In genomic region chr20:32972181-32973076, GRCh38 we compare ENCODE assay signal across 11 cellular contexts. TPM values are rescaled to one million over a fixed set of nuclear protein-coding genes. Genes with fewer than 3 reads are reported as not detected.
DNase-seq lines count a peak whose midpoint lies in the region; ATAC-seq, FAIRE-seq and TF ChIP-seq lines count a peak whose summit lies in the region.
"Had no signal": no experiment of that assay in that cellular context is flagged by ENCODE, and none has a peak within 500 bp of the region (broad histone marks: within the 10 kb centered on the region; RNA-seq: fewer than 3 reads in every experiment).

No MANE protein-coding gene starts in this region.

- H3K56ac ChIP-seq in H1 (replicated peaks; ENCODE audit: insufficient read length, low read depth, low read length): no peak overlapping the region

- no peaks in the 10 kb centered on the region for H3K79me2 ChIP-seq in H1 (ENCODE audit: control insufficient read depth in 1 of 2, insufficient read depth in 2 of 2, low read length in 2 of 2)

- no peak for TF ChIP-seq EP300 in H1 (IDR thresholded peaks at IDR 0.05; ENCODE audit: borderline replicate concordance in 1 of 2, low read depth in 2 of 2, low read length in 2 of 2)

- H3K4me1 ChIP-seq in H1 (replicated peaks in 1 of 4; ENCODE audit: control insufficient read depth in 3 of 4, insufficient read depth in 4 of 4, low read length in 3 of 4): peaks cover 10 to 25% (median 16%) of the 10 kb centered on the region in 4 experiments

- FAIRE-seq in H1 (lab: Jason Lieb, UNC): no peak
- FAIRE-seq: bronchial epithelial cell had no signal

- peak overlapping the region; percentile 92 for H4K91ac ChIP-seq in H1 (replicated peaks; ENCODE audit: insufficient read length, low read length)

- WGBS in H1 (ENCODE audit: extremely low coverage in 1 of 2, insufficient coverage in 1 of 2, insufficient read length in 1 of 2, insufficient replicate concordance in 2 of 2, low coverage in 1 of 2, low lambda C conversion rate in 2 of 2, missing lambda C conversion rate in 1 of 2), 2 experiments: 85% methylated on average over 13 of the region's 13 CpGs; no CpG with 5 or more reads in 1 of the 2 experiments

- peak overlapping the region; percentile 73 for H3K18ac ChIP-seq in H1 (ENCODE audit: extremely low read depth, low read length)

- H3K23ac ChIP-seq in H1 (ENCODE audit: insufficient read length): no peak overlapping the region

- no peak overlapping the region for H3K4me3 ChIP-seq in HL-60 (replicated peaks; ENCODE audit: insufficient read depth, low read length)
- H3K4me3 ChIP-seq in H1 (ENCODE audit: extremely low read depth in 1 of 4, insufficient read depth in 2 of 4, low read depth in 3 of 4, low read length in 4 of 4): no peak overlapping the region; a peak in 1 of 8 replicates
- H3K4me3 ChIP-seq: thoracic aorta had no signal

- no peaks in the 10 kb centered on the region for H3K27me3 Mint-ChIP-seq in activated CD4-positive, alpha-beta T cell treated with anti-CD3 and anti-CD28 coated beads for 36 hours

- TF ChIP-seq CTCF in HL-60 (IDR thresholded peaks at IDR 0.05; ENCODE audit: insufficient read depth, low read length) (no peak), H1 (IDR thresholded peaks at IDR 0.05; ENCODE audit: control extremely low read depth in 1 of 3, insufficient read depth in 1 of 3, low read depth in 1 of 3, low read length in 3 of 3) (no peak)

- no peak overlapping the region for H3K27ac Mint-ChIP-seq in activated CD4-positive, alpha-beta T cell treated with anti-CD3 and anti-CD28 coated beads for 36 hours

- ATAC-seq in GM19455 (IDR thresholded peaks at IDR 0.05; ENCODE audit: unreplicated experiment): peak; percentile 69
- peak; percentile 70 for ATAC-seq in activated CD4-positive, alpha-beta T cell treated with anti-CD3 and anti-CD28 coated beads for 36 hours

- H2BK12ac ChIP-seq in H1 (ENCODE audit: low read depth, low read length): peak overlapping the region; percentile 91; the same call in 1 of the 2 replicates

- peak overlapping the region; percentile 92 for H3K4ac ChIP-seq in H1 (replicated peaks; ENCODE audit: insufficient read length, low read depth, low read length)

- H2AK5ac ChIP-seq in H1 (ENCODE audit: low read depth, low read length): peak overlapping the region; percentile 20; the same call in 1 of the 2 replicates

- H3K27ac ChIP-seq in HL-60 (replicated peaks) (peak overlapping the region; percentile 89), H1 (ENCODE audit: low read depth, low read length) (no peak overlapping the region)
- H3K27ac ChIP-seq: thoracic aorta had no signal

- intact Hi-C loops in activated CD4-positive, alpha-beta T cell treated with anti-CD3 and anti-CD28 coated beads for 36 hours (cut with DNase I, micrococcal nuclease): loop anchor here in 1 of 2 experiments (1.0 to 5.0 kb wide), 3 partner anchors 27 to 470 kb away; partner anchors contain the start of gene SNTA1

- peak overlapping the region; percentile 4; the same call in 1 of the 2 replicates for H4K8ac ChIP-seq in H1 (ENCODE audit: extremely low read depth, insufficient read depth, low read length)

- peak overlapping the region; percentile 41 for H4K5ac ChIP-seq in H1 (ENCODE audit: insufficient read length, low read depth, low read length)

- H2AFZ ChIP-seq in H1 (ENCODE audit: low read length): 0 out of 2 replicates have a peak overlapping the region, but pooled peaks have one; percentile 82

- TF ChIP-seq RAD21 in H1 (IDR thresholded peaks at IDR 0.05 in 1 of 2, conservative IDR thresholded peaks at IDR 0.05 in 1 of 2; ENCODE audit: low read depth in 2 of 2, low read length in 2 of 2): no peak

- DNase-seq in A172 (ENCODE audit: low spot score) (peak; percentile 53), HL-60 (ENCODE audit: low read depth in 1 of 2, low spot score in 1 of 2) (peak in 1 of 2 experiments; percentile 91), H1 (ENCODE audit: low read depth in 1 of 2, low spot score in 2 of 2) (peak in 1 of 2 experiments; percentile 46), 8988T (no peak), cerebellar cortex (ENCODE audit: low spot score) (no peak)
- DNase-seq in activated CD4-positive, alpha-beta T cell treated with anti-CD3 and anti-CD28 coated beads for 36 hours: peak; percentile 88
- DNase-seq in stimulated activated CD4-positive, alpha-beta T cell treated with anti-CD3 and anti-CD28 coated beads, Interleukin-4, amount 100 ng/mL, for 48 hours (ENCODE audit: low read depth in 2 of 2): peak; percentile 63 to 66

- no peak for TF ChIP-seq POLR2A in H1 (IDR thresholded peaks at IDR 0.05; ENCODE audit: control extremely low read depth in 1 of 2, low read depth in 2 of 2, low read length in 2 of 2)

- peak overlapping the region; percentile 54; the same call in 1 of the 2 replicates for H2BK5ac ChIP-seq in H1 (ENCODE audit: low read depth, low read length)

- peak overlapping the region; percentile 83 for H2BK20ac ChIP-seq in H1 (ENCODE audit: low read length)

- no peaks in the 10 kb centered on the region for H3K36me3 ChIP-seq in H1 (ENCODE audit: control insufficient read depth in 2 of 4, insufficient read depth in 4 of 4, low read length in 3 of 4)
- H3K36me3 ChIP-seq: thoracic aorta had no signal

- H3K4me1 Mint-ChIP-seq in activated CD4-positive, alpha-beta T cell treated with anti-CD3 and anti-CD28 coated beads for 36 hours: peaks cover 46% of the 10 kb centered on the region

- no peaks in the 10 kb centered on the region for H4K20me1 ChIP-seq in H1 (replicated peaks in 1 of 2; ENCODE audit: control insufficient read depth in 1 of 2, insufficient read depth in 2 of 2, low read length in 2 of 2)

- no peak overlapping the region for H3K4me3 Mint-ChIP-seq in activated CD4-positive, alpha-beta T cell treated with anti-CD3 and anti-CD28 coated beads for 36 hours

- H3K27me3 ChIP-seq in HL-60 (ENCODE audit: insufficient read depth, poor library complexity, severe bottlenecking): no peaks in the 10 kb centered on the region
- H3K27me3 ChIP-seq in H1 (replicated peaks in 1 of 4; ENCODE audit: control insufficient read depth in 3 of 4, extremely low read depth in 1 of 4, insufficient read depth in 3 of 4, low read length in 3 of 4): no peaks in the 10 kb centered on the region

- no peak overlapping the region; a peak in 1 of 4 replicates for H3K4me2 ChIP-seq in H1 (ENCODE audit: insufficient read depth in 1 of 2, low read depth in 2 of 2, low read length in 2 of 2)

- no peaks in the 10 kb centered on the region; the same call in 1 of the 2 replicates for H3K79me1 ChIP-seq in H1 (ENCODE audit: low read depth, low read length)

- H2BK120ac ChIP-seq in H1 (replicated peaks; ENCODE audit: low read depth, low read length): peak overlapping the region; percentile 94

- peaks cover 11% of the 10 kb centered on the region for H3K36me3 Mint-ChIP-seq in activated CD4-positive, alpha-beta T cell treated with anti-CD3 and anti-CD28 coated beads for 36 hours (ENCODE audit: low read depth)

- CTCF ChIA-PET in activated CD4-positive, alpha-beta T cell treated with anti-CD3 and anti-CD28 coated beads for 36 hours (lab: Charles Lee): interaction anchor here (0.6 to 2.0 kb wide), 5 partner anchors 8 to 104 kb away, joined by 3 to 10 read pairs (median 4); no protein-coding TSS in a partner anchor
- CTCF ChIA-PET in H1 (lab: Charles Lee; ENCODE audit: partially characterized antibody): interaction anchor here (0.9 to 2.5 kb wide), 8 partner anchors 13 to 49 kb away, joined by 3 to 11 read pairs (median 5); partner anchors contain the start of gene SUN5

- H2BK15ac ChIP-seq in H1 (ENCODE audit: low read length): 0 out of 2 replicates have a peak overlapping the region, but pooled peaks have one; percentile 22

- POLR2A ChIA-PET in activated CD4-positive, alpha-beta T cell treated with anti-CD3 and anti-CD28 coated beads for 36 hours (lab: Charles Lee): interaction anchor here (0.6 to 1.1 kb wide), 3 partner anchors 27 to 485 kb away, joined by 3 to 4 read pairs (median 4); no protein-coding TSS in a partner anchor
- POLR2A ChIA-PET in H1 (lab: Charles Lee; ENCODE audit: partially characterized antibody): no interaction called here

- H3K14ac ChIP-seq in H1 (ENCODE audit: insufficient read length): no peak overlapping the region

- H3K9me3 Mint-ChIP-seq in activated CD4-positive, alpha-beta T cell treated with anti-CD3 and anti-CD28 coated beads for 36 hours (ENCODE audit: low read depth): peaks cover 9% of the 10 kb centered on the region

- H3K23me2 ChIP-seq in H1 (ENCODE audit: low read depth, low read length): no peaks in the 10 kb centered on the region

- H3K9ac ChIP-seq in H1 (replicated peaks in 1 of 4; ENCODE audit: extremely low read depth in 1 of 4, low read depth in 3 of 4, low read length in 3 of 4): no peak overlapping the region

- H3K9me3 ChIP-seq in H1 (ENCODE audit: insufficient read depth in 2 of 2, low read depth in 1 of 2, low read length in 1 of 2): peaks cover 4 to 12% of the 10 kb centered on the region in 2 experiments; a peak in 3 of 4 replicates
- H3K9me3 ChIP-seq: thoracic aorta had no signal

RNA-seq across cellular contexts. Expression of gene SUN5, which starts 31.8 kb away (rescaled TPM):
- total RNA-seq in A172 (2014; rRNA removed; shearing (Covaris generic)): not detected in 2 replicates
- not detected for total RNA-seq in activated CD4-positive, alpha-beta T cell treated with anti-CD3 and anti-CD28 coated beads for 36 hours
- total RNA-seq in H1 (2021; fragmentation: NEBNext Ultra II Directional; extraction: Animal tissue kit (Norgen Biotek cat#: 25700)): not detected in 2 replicates
- polyA plus RNA-seq in H1 (2011; rRNA removed): not detected in 2 replicates
- not detected for polyA plus RNA-seq in H1 (2011; cell fraction: cytosol; rRNA removed)
- polyA plus RNA-seq in H1 (2011; cell fraction: nucleus; rRNA removed): not detected
- not detected in 4 replicates for polyA plus RNA-seq in H1 (2012, experiment 1 of 2)
- polyA plus RNA-seq in H1 (2012, experiment 2 of 2): not detected
- not detected for polyA plus RNA-seq in H1 (2013, experiment 1 of 2)
- not detected for polyA plus RNA-seq in H1 (2013, experiment 2 of 2)
- polyA minus RNA-seq in H1 (2011; rRNA and poly(A)+ RNA removed): not detected in 2 replicates
- not detected for polyA minus RNA-seq in H1 (2011; cell fraction: cytosol; rRNA and poly(A)+ RNA removed)
- polyA minus RNA-seq in H1 (2011; cell fraction: nucleus; rRNA and poly(A)+ RNA removed): not detected
- total RNA-seq: bronchial epithelial cell, thoracic aorta had no signal
- polyA plus RNA-seq: AG04450 had no signal

RNA-seq across cellular contexts. Expression of gene BPIFB2, which starts 35.1 kb away (rescaled TPM):
- not detected in 2 replicates for total RNA-seq in A172 (2014; rRNA removed; shearing (Covaris generic))
- not detected for total RNA-seq in activated CD4-positive, alpha-beta T cell treated with anti-CD3 and anti-CD28 coated beads for 36 hours
- total RNA-seq in H1 (2021; fragmentation: NEBNext Ultra II Directional; extraction: Animal tissue kit (Norgen Biotek cat#: 25700)): not detected in 2 replicates
- not detected in 2 replicates for polyA plus RNA-seq in H1 (2011; rRNA removed)
- polyA plus RNA-seq in H1 (2011; cell fraction: cytosol; rRNA removed): 0.62 TPM
- polyA plus RNA-seq in H1 (2011; cell fraction: nucleus; rRNA removed): not detected
- not detected in 4 replicates for polyA plus RNA-seq in H1 (2012, experiment 1 of 2)
- polyA plus RNA-seq in H1 (2012, experiment 2 of 2): 0.13 TPM
- polyA plus RNA-seq in H1 (2013, experiment 1 of 2): not detected
- polyA plus RNA-seq in H1 (2013, experiment 2 of 2): not detected
- 0.15 TPM in 1 of 2 replicates, not detected in the other for polyA minus RNA-seq in H1 (2011; rRNA and poly(A)+ RNA removed)
- not detected for polyA minus RNA-seq in H1 (2011; cell fraction: cytosol; rRNA and poly(A)+ RNA removed)
- not detected for polyA minus RNA-seq in H1 (2011; cell fraction: nucleus; rRNA and poly(A)+ RNA removed)
- total RNA-seq: bronchial epithelial cell, thoracic aorta had no signal
- polyA plus RNA-seq: AG04450 had no signal

RNA-seq across cellular contexts. Expression of gene BPIFB6, which starts 59.0 kb away (rescaled TPM):
- not detected in 2 replicates for total RNA-seq in A172 (2014; rRNA removed; shearing (Covaris generic))
- total RNA-seq in activated CD4-positive, alpha-beta T cell treated with anti-CD3 and anti-CD28 coated beads for 36 hours: not detected
- not detected in 2 replicates for total RNA-seq in H1 (2021; fragmentation: NEBNext Ultra II Directional; extraction: Animal tissue kit (Norgen Biotek cat#: 25700))
- polyA plus RNA-seq in H1 (2011; rRNA removed): not detected in 2 replicates
- not detected for polyA plus RNA-seq in H1 (2011; cell fraction: cytosol; rRNA removed)
- not detected for polyA plus RNA-seq in H1 (2011; cell fraction: nucleus; rRNA removed)
- polyA plus RNA-seq in H1 (2012, experiment 1 of 2): not detected in 4 replicates
- not detected for polyA plus RNA-seq in H1 (2012, experiment 2 of 2)
- polyA plus RNA-seq in H1 (2013, experiment 1 of 2): not detected
- not detected for polyA plus RNA-seq in H1 (2013, experiment 2 of 2)
- polyA minus RNA-seq in H1 (2011; rRNA and poly(A)+ RNA removed): not detected in 2 replicates
- not detected for polyA minus RNA-seq in H1 (2011; cell fraction: cytosol; rRNA and poly(A)+ RNA removed)
- not detected for polyA minus RNA-seq in H1 (2011; cell fraction: nucleus; rRNA and poly(A)+ RNA removed)
- total RNA-seq: bronchial epithelial cell, thoracic aorta had no signal
- polyA plus RNA-seq: AG04450 had no signal

Comparison
In these comparisons a context has a peak if more than half of its experiments do, and no peak if none do; other contexts are left out.
1. DNase-seq: peak in A172 (single experiment), activated CD4-positive, alpha-beta T cell treated with anti-CD3 and anti-CD28 coated beads for 36 hours (single experiment) and stimulated activated CD4-positive, alpha-beta T cell treated with anti-CD3 and anti-CD28 coated beads, Interleukin-4, amount 100 ng/mL, for 48 hours (2 of 2); none in 8988T (single experiment) and cerebellar cortex (single experiment).